31 cellular contexts compared by ENCODE assay signal in the genomic region with DNA sequence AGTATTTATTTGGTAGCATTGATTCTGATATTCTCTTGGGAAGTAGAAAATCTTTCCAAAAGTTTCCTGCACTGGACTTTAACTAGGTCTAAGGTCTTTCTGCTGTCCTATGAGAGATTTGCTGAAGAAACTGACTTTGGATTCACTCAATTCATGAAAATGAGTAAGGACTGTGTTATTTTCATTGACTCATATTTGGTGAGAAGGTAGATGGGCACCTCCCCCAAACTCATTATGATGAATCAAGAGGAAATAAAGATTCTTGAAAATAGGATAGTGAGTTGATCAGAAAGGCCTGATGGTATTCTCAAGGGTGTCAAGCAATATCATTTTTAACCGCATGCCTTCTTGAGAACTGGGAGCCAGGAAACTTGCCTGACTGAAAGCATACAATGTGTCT.
DNase-seq lines count a peak whose midpoint lies in the region; ATAC-seq and TF ChIP-seq lines count a peak whose summit lies in the region.
"Had no signal": no experiment of that assay in that cellular context is flagged by ENCODE, and none has a peak within 500 bp of the region (broad histone marks: within the 10 kb centered on the region; RNA-seq: fewer than 3 reads in every experiment).

No MANE protein-coding gene starts in this region.

- intact Hi-C loops in CD14-positive monocyte (cut with micrococcal nuclease) = no loop called here

- no peaks in the 10 kb centered on the region for H3K36me3 Mint-ChIP-seq in CD14-positive monocyte
- H3K36me3 Mint-ChIP-seq: brain; CD8-positive, alpha-beta memory T cell; immature natural killer cell; memory B cell had no signal

- peak; percentile 86 for ATAC-seq in foreskin keratinocyte
- ATAC-seq: A549, gastroesophageal sphincter, left lobe of liver, Panc1 had no signal

- no peaks in the 10 kb centered on the region for H3K4me1 Mint-ChIP-seq in CD14-positive monocyte
- H3K4me1 Mint-ChIP-seq: activated CD4-positive, alpha-beta memory T cell treated with anti-CD3 and anti-CD28 coated beads, Interleukin-2, amount 10 ng/mL, durations not matched to agents 7 days and 5 days; CD8-positive, alpha-beta memory T cell; immature natural killer cell; memory B cell had no signal

- DNase-seq in ACHN (peak; percentile 22), NCI-H226 (peak; percentile 41), choroid plexus epithelial cell (ENCODE audit: low read depth) (peak; percentile 13), foreskin keratinocyte (peak; percentile 22 to 42), CD14-positive monocyte (ENCODE audit: low spot score) (no peak), midbrain (lab: John Stamatoyannopoulos, UW) (no peak), NCI-H524 (lab: John Stamatoyannopoulos, UW) (no peak)
- no peak for DNase-seq in effector CD8-positive, alpha-beta T cell (lab: John Stamatoyannopoulos, UW)
- DNase-seq: activated CD4-positive, alpha-beta memory T cell treated with anti-CD3 and anti-CD28 coated beads, Interleukin-2, amount 10 ng/mL, durations not matched to agents 7 days and 5 days; activated CD8-positive, alpha-beta memory T cell treated with anti-CD3 and anti-CD28 coated beads, Interleukin-2, amount 50 U/mL, for 4 hours; activated naive CD4-positive, alpha-beta T cell treated with Interleukin-2 at 50 U/mL for 16 hours; BE2C; CD8-positive, alpha-beta memory T cell; DMS 273 treated with DMSO at 0.1 percent for 48 hours; immature natural killer cell; NCI-H1417 treated with DMSO at 0.1 percent for 48 hours; NCI-H2081 treated with DMSO at 0.1 percent for 48 hours; NCI-H748 treated with DMSO at 0.1 percent for 48 hours; ovary; SHP77 treated with DMSO at 0.1 percent for 48 hours; stimulated activated CD4-positive, alpha-beta T cell treated with anti-CD3 and anti-CD28 coated beads, Interleukin-1b, Interleukin-23, amount 100 ng/mL, for 48 hours; uterus had no signal

- H3K27me3 ChIP-seq in foreskin keratinocyte = no peaks in the 10 kb centered on the region
- H3K27me3 ChIP-seq: BE2C, gastroesophageal sphincter, ovary, right atrium auricular region, uterus had no signal

- TF ChIP-seq CTCF in choroid plexus epithelial cell (conservative IDR thresholded peaks at IDR 0.05; ENCODE audit: low read depth, low read length) (no peak), foreskin keratinocyte (conservative IDR thresholded peaks at IDR 0.05) (no peak), CD14-positive monocyte (IDR thresholded peaks at IDR 0.05) (no peak)

- H3K27ac Mint-ChIP-seq in CD14-positive monocyte = no peak overlapping the region
- H3K27ac Mint-ChIP-seq: activated CD4-positive, alpha-beta memory T cell treated with anti-CD3 and anti-CD28 coated beads, Interleukin-2, amount 10 ng/mL, durations not matched to agents 7 days and 5 days; brain; immature natural killer cell; memory B cell; stimulated activated naive CD8-positive, alpha-beta T cell treated with anti-CD3 and anti-CD28 coated beads, Interleukin-15, Interleukin-2, amounts not matched to agents 100 ng/mL and 50 ng/mL, for 24 hours had no signal

- in situ Hi-C loops in ACHN (cut with HindIII; ENCODE audit: low pct_ligation_motif_present, low pct_unique_long_range_greater_than_20kb, low sequenced_read_pairs) = no loop called here

- no peak overlapping the region for H3K4me3 ChIP-seq in choroid plexus epithelial cell (ENCODE audit: low read depth, low read length)
- H3K4me3 ChIP-seq: A549, gastroesophageal sphincter, ovary, right atrium auricular region, smooth muscle cell, uterus had no signal

- H3K4me1 ChIP-seq in foreskin keratinocyte = no peaks in the 10 kb centered on the region
- H3K4me1 ChIP-seq: A549, BE2C, gastroesophageal sphincter, right atrium auricular region, uterus had no signal

- no peak overlapping the region for H3K4me3 Mint-ChIP-seq in CD14-positive monocyte
- H3K4me3 Mint-ChIP-seq: activated CD4-positive, alpha-beta memory T cell treated with anti-CD3 and anti-CD28 coated beads, Interleukin-2, amount 10 ng/mL, durations not matched to agents 7 days and 5 days; brain; CD8-positive, alpha-beta memory T cell; immature natural killer cell; memory B cell; stimulated activated naive CD8-positive, alpha-beta T cell treated with anti-CD3 and anti-CD28 coated beads, Interleukin-15, Interleukin-2, amounts not matched to agents 100 ng/mL and 50 ng/mL, for 24 hours had no signal

- H3K9me3 Mint-ChIP-seq in CD14-positive monocyte = peaks cover 0 to 2% (median 1%) of the 10 kb centered on the region in 7 donors
- H3K9me3 Mint-ChIP-seq: activated CD4-positive, alpha-beta memory T cell treated with anti-CD3 and anti-CD28 coated beads, Interleukin-2, amount 10 ng/mL, durations not matched to agents 7 days and 5 days; memory B cell; stimulated activated naive CD8-positive, alpha-beta T cell treated with anti-CD3 and anti-CD28 coated beads, Interleukin-15, Interleukin-2, amounts not matched to agents 100 ng/mL and 50 ng/mL, for 24 hours had no signal

- H3K27ac ChIP-seq in foreskin keratinocyte = no peak overlapping the region
- H3K27ac ChIP-seq: A549, gastroesophageal sphincter, ovary, right atrium auricular region, uterus had no signal

- H3K27me3 Mint-ChIP-seq in CD14-positive monocyte (ENCODE audit: low read depth in 3 of 3) = no peaks in the 10 kb centered on the region
- H3K27me3 Mint-ChIP-seq: activated CD4-positive, alpha-beta memory T cell treated with anti-CD3 and anti-CD28 coated beads, Interleukin-2, amount 10 ng/mL, durations not matched to agents 7 days and 5 days; CD8-positive, alpha-beta memory T cell; memory B cell; stimulated activated naive CD8-positive, alpha-beta T cell treated with anti-CD3 and anti-CD28 coated beads, Interleukin-15, Interleukin-2, amounts not matched to agents 100 ng/mL and 50 ng/mL, for 24 hours had no signal

Comparison
In these comparisons a context has a peak if more than half of its experiments do, and no peak if none do; other contexts are left out.
1. DNase-seq: peak in ACHN (single experiment), NCI-H226 (single experiment), choroid plexus epithelial cell (single experiment) and foreskin keratinocyte (2 of 2); none in CD14-positive monocyte (single experiment), effector CD8-positive, alpha-beta T cell (single experiment), midbrain (single experiment) and NCI-H524 (0 of 2).